In the genomic region with DNA sequence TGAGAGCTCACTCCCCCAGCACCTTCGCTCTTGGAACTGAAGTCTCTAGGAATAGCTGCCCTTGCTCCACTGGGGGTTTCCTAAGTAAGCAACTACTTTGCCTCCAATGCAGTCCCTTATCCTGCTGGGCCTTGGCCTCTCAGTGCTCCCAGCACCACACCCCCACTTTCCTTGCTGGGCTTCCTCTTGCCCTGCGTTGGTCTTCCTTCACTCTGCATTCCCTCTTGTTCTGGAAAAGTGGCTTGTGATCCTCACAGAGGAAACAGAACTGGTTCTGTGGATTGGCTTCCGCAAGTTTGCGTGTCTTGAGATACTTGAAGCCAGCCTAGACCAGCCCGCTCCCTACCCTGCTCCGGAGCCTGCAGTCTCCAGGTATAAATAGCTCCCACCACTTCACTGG, we compare ENCODE assay signal across 27 cellular contexts. TPM values are rescaled to one million over a fixed set of nuclear protein-coding genes. Genes with fewer than 3 reads are reported as not detected.
"Had no signal": no experiment of that assay in that cellular context is flagged by ENCODE, and none has a peak within 500 bp of the region (broad histone marks: within the 10 kb centered on the region; RNA-seq: fewer than 3 reads in every experiment).

No MANE protein-coding gene starts in this region.

- H3K27ac Mint-ChIP-seq: activated B cell treated with CpG ODN at 0.5 μM for 24 hours; activated CD4-positive, alpha-beta T cell treated with anti-CD3 and anti-CD28 coated beads, Interleukin-2, amount 10 ng/mL, durations not matched to agents 24 days and 14 days; activated CD8-positive, alpha-beta memory T cell treated with anti-CD3 and anti-CD28 coated beads, Interleukin-2, amount 10 ng/mL, durations not matched to agents 7 days and 5 days; activated naive CD4-positive, alpha-beta T cell treated with anti-CD3 and anti-CD28 coated beads, Interleukin-2, amount 50 U/mL, for 24 hours; activated T-cell treated with anti-CD3 and anti-CD28 coated beads, Interleukin-2, amount 50 U/mL, for 24 hours; activated T-helper 1 cell treated with anti-CD3 and anti-CD28 coated beads, Interleukin-12 subunit alpha, Interleukin-12 subunit beta, Interleukin-2, Interleukin-4 antibody, amounts not matched to agents 30 ng/mL and 10 ng/mL and 1 ng/mL, durations not matched to agents 14 hours and 24 hours and 36 hours; T-helper 17 cell had no signal

- H3K36me3 ChIP-seq: breast epithelium had no signal

- H3K4me3 Mint-ChIP-seq: activated B cell treated with CpG ODN at 0.5 μM for 24 hours; activated CD4-positive, alpha-beta T cell treated with anti-CD3 and anti-CD28 coated beads, Interleukin-2, amount 10 ng/mL, durations not matched to agents 24 days and 14 days; activated CD8-positive, alpha-beta memory T cell treated with anti-CD3 and anti-CD28 coated beads, Interleukin-2, amount 10 ng/mL, durations not matched to agents 7 days and 5 days; activated naive CD4-positive, alpha-beta T cell treated with anti-CD3 and anti-CD28 coated beads, Interleukin-2, amount 50 U/mL, for 24 hours; activated T-cell treated with anti-CD3 and anti-CD28 coated beads, Interleukin-2, amount 50 U/mL, for 24 hours; activated T-helper 1 cell treated with anti-CD3 and anti-CD28 coated beads, Interleukin-12 subunit alpha, Interleukin-12 subunit beta, Interleukin-2, Interleukin-4 antibody, amounts not matched to agents 30 ng/mL and 10 ng/mL and 1 ng/mL, durations not matched to agents 14 hours and 24 hours and 36 hours; T-helper 17 cell had no signal

- H3K4me3 ChIP-seq: breast epithelium had no signal

- DNase-seq: activated B cell treated with CpG ODN at 0.5 μM for 24 hours; activated CD4-positive, alpha-beta T cell treated with anti-CD3 and anti-CD28 coated beads for 1 hour; activated CD4-positive, alpha-beta T cell treated with anti-CD3 and anti-CD28 coated beads, Interleukin-2, amount 10 ng/mL, durations not matched to agents 24 days and 14 days; activated CD4-positive, alpha-beta T cell treated with anti-CD3 and anti-CD28 coated beads, Interleukin-2, amount 50 U/mL, for 48 hours; activated CD8-positive, alpha-beta memory T cell treated with anti-CD3 and anti-CD28 coated beads, Interleukin-2, amount 10 ng/mL, durations not matched to agents 7 days and 5 days; activated effector memory CD4-positive, alpha-beta T cell treated with Interleukin-2 at 50 U/mL for 16 hours; activated naive CD4-positive, alpha-beta T cell; activated T-cell treated with anti-CD3 and anti-CD28 coated beads, Interleukin-2, amount 50 U/mL, for 24 hours; aorta; caudate nucleus; MM.1S; NCI-H1105; NCI-H1436; NCI-H1694 treated with DMSO at 0.1 percent for 48 hours; NCI-H2029 treated with DMSO at 0.1 percent for 48 hours; NCI-H345; NCI-H510A treated with DMSO at 0.1 percent for 48 hours; NCI-H69; NK-92 treated with Interleukin-12 subunit alpha and Interleukin-12 subunit beta, amount 100 ng/mL, for 24 hours; OCI-M1; SHP77; T-helper 17 cell; T-helper 9 cell had no signal

- H3K9me3 ChIP-seq: breast epithelium had no signal

- H3K36me3 Mint-ChIP-seq: activated CD8-positive, alpha-beta memory T cell treated with anti-CD3 and anti-CD28 coated beads, Interleukin-2, amount 10 ng/mL, durations not matched to agents 7 days and 5 days; activated naive CD4-positive, alpha-beta T cell treated with anti-CD3 and anti-CD28 coated beads, Interleukin-2, amount 50 U/mL, for 24 hours had no signal

- ATAC-seq: activated CD8-positive, alpha-beta memory T cell treated with anti-CD3 and anti-CD28 coated beads, Interleukin-2, amount 10 ng/mL, durations not matched to agents 7 days and 5 days; Panc1; T-helper 17 cell had no signal

- H3K9me3 Mint-ChIP-seq: activated B cell treated with CpG ODN at 0.5 μM for 24 hours; activated naive CD4-positive, alpha-beta T cell treated with anti-CD3 and anti-CD28 coated beads, Interleukin-2, amount 50 U/mL, for 24 hours; activated T-cell treated with anti-CD3 and anti-CD28 coated beads, Interleukin-2, amount 50 U/mL, for 24 hours; activated T-helper 1 cell treated with anti-CD3 and anti-CD28 coated beads, Interleukin-12 subunit alpha, Interleukin-12 subunit beta, Interleukin-2, Interleukin-4 antibody, amounts not matched to agents 30 ng/mL and 10 ng/mL and 1 ng/mL, durations not matched to agents 14 hours and 24 hours and 36 hours had no signal

- H3K27ac ChIP-seq: breast epithelium had no signal

RNA-seq across cellular contexts. Expression of a gene that starts 6.4 kb away (rescaled TPM):
- total RNA-seq: activated B cell treated with CpG ODN at 0.5 μM for 24 hours; activated CD4-positive, alpha-beta T cell treated with anti-CD3 and anti-CD28 coated beads, Interleukin-2, amount 10 ng/mL, durations not matched to agents 24 days and 14 days; activated CD8-positive, alpha-beta memory T cell treated with anti-CD3 and anti-CD28 coated beads, Interleukin-2, amount 10 ng/mL, durations not matched to agents 7 days and 5 days; activated T-helper 1 cell treated with anti-CD3 and anti-CD28 coated beads, Interleukin-12 subunit alpha, Interleukin-12 subunit beta, Interleukin-2, Interleukin-4 antibody, amounts not matched to agents 30 ng/mL and 10 ng/mL and 1 ng/mL, durations not matched to agents 14 hours and 24 hours and 36 hours; T-helper 17 cell had no signal
